ENCODE assay signal across 1 cellular context in the genomic region with DNA sequence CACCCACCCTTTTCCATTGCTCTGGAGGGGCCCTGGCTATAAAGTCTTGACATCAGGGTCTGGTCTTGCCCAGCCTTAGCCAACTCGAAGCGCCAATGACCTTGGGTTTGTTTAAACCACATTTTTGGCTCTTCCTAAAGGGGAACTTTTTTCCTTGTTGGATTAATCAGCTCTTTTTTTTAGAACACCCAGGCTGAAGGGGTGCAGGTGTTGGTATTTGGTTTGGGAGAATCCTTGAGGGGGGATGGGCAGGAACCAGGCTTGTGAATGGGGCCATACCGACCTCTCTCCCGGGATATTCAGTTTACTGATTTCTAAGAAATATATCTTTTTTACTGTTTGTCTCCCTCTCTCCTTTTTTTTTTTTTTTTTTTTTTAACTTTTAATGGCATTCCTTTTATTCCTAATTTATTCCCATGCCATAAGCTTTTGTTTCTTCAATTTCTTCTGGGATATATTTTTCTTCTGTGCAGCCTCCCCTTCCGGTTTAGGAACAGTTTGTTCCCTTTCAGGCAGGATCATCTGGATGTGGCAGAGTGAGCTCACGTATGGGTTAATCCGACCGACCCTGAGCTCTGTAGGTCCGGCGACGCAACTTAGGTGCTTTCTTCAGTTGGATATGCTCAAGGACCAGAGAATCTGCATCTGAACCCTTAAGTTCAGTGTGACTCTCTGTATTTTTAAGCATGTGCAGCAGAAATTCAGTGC.
TF ChIP-seq lines count a peak whose summit lies in the region.

No MANE protein-coding gene starts in this region.

TF ChIP-seq in HepG2, 621 proteins besides CTCF, POLR2A, EP300 and RAD21:
- TF ChIP-seq, protein P1, sequence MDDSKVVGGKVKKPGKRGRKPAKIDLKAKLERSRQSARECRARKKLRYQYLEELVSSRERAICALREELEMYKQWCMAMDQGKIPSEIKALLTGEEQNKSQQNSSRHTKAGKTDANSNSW (CRISPR knock-in tag; IDR thresholded peaks at IDR 0.05; ENCODE audit: borderline replicate concordance), result no peak
- TF ChIP-seq POLR2AphosphoS2 (IDR thresholded peaks at IDR 0.05; ENCODE audit: low read depth, low read length) (no peak), SP4 (CRISPR knock-in tag; IDR thresholded peaks at IDR 0.05) (no peak), BCL6 (CRISPR knock-in tag; IDR thresholded peaks at IDR 0.05) (no peak), SIX4 (CRISPR knock-in tag; IDR thresholded peaks at IDR 0.05) (no peak), STAT5B (CRISPR knock-in tag; IDR thresholded peaks at IDR 0.05) (no peak), ATRX (CRISPR knock-in tag; IDR thresholded peaks at IDR 0.05; ENCODE audit: borderline replicate concordance) (no peak), ZSCAN9 (CRISPR knock-in tag; IDR thresholded peaks at IDR 0.05; ENCODE audit: borderline replicate concordance) (no peak)
- TF ChIP-seq, protein P2, sequence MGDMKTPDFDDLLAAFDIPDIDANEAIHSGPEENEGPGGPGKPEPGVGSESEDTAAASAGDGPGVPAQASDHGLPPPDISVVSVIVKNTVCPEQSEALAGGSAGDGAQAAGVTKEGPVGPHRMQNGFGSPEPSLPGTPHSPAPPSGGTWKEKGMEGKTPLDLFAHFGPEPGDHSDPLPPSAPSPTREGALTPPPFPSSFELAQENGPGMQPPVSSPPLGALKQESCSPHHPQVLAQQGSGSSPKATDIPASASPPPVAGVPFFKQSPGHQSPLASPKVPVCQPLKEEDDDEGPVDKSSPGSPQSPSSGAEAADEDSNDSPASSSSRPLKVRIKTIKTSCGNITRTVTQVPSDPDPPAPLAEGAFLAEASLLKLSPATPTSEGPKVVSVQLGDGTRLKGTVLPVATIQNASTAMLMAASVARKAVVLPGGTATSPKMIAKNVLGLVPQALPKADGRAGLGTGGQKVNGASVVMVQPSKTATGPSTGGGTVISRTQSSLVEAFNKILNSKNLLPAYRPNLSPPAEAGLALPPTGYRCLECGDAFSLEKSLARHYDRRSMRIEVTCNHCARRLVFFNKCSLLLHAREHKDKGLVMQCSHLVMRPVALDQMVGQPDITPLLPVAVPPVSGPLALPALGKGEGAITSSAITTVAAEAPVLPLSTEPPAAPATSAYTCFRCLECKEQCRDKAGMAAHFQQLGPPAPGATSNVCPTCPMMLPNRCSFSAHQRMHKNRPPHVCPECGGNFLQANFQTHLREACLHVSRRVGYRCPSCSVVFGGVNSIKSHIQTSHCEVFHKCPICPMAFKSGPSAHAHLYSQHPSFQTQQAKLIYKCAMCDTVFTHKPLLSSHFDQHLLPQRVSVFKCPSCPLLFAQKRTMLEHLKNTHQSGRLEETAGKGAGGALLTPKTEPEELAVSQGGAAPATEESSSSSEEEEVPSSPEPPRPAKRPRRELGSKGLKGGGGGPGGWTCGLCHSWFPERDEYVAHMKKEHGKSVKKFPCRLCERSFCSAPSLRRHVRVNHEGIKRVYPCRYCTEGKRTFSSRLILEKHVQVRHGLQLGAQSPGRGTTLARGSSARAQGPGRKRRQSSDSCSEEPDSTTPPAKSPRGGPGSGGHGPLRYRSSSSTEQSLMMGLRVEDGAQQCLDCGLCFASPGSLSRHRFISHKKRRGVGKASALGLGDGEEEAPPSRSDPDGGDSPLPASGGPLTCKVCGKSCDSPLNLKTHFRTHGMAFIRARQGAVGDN (CRISPR knock-in tag; IDR thresholded peaks at IDR 0.05), result no peak
- TF ChIP-seq, protein P3, sequence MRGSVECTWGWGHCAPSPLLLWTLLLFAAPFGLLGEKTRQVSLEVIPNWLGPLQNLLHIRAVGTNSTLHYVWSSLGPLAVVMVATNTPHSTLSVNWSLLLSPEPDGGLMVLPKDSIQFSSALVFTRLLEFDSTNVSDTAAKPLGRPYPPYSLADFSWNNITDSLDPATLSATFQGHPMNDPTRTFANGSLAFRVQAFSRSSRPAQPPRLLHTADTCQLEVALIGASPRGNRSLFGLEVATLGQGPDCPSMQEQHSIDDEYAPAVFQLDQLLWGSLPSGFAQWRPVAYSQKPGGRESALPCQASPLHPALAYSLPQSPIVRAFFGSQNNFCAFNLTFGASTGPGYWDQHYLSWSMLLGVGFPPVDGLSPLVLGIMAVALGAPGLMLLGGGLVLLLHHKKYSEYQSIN (CRISPR knock-in tag; IDR thresholded peaks at IDR 0.05; ENCODE audit: borderline replicate concordance), result no peak
- TF ChIP-seq, protein P4, sequence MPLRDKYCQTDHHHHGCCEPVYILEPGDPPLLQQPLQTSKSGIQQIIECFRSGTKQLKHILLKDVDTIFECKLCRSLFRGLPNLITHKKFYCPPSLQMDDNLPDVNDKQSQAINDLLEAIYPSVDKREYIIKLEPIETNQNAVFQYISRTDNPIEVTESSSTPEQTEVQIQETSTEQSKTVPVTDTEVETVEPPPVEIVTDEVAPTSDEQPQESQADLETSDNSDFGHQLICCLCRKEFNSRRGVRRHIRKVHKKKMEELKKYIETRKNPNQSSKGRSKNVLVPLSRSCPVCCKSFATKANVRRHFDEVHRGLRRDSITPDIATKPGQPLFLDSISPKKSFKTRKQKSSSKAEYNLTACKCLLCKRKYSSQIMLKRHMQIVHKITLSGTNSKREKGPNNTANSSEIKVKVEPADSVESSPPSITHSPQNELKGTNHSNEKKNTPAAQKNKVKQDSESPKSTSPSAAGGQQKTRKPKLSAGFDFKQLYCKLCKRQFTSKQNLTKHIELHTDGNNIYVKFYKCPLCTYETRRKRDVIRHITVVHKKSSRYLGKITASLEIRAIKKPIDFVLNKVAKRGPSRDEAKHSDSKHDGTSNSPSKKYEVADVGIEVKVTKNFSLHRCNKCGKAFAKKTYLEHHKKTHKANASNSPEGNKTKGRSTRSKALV (CRISPR knock-in tag; IDR thresholded peaks at IDR 0.05), result no peak
- TF ChIP-seq, protein P5, sequence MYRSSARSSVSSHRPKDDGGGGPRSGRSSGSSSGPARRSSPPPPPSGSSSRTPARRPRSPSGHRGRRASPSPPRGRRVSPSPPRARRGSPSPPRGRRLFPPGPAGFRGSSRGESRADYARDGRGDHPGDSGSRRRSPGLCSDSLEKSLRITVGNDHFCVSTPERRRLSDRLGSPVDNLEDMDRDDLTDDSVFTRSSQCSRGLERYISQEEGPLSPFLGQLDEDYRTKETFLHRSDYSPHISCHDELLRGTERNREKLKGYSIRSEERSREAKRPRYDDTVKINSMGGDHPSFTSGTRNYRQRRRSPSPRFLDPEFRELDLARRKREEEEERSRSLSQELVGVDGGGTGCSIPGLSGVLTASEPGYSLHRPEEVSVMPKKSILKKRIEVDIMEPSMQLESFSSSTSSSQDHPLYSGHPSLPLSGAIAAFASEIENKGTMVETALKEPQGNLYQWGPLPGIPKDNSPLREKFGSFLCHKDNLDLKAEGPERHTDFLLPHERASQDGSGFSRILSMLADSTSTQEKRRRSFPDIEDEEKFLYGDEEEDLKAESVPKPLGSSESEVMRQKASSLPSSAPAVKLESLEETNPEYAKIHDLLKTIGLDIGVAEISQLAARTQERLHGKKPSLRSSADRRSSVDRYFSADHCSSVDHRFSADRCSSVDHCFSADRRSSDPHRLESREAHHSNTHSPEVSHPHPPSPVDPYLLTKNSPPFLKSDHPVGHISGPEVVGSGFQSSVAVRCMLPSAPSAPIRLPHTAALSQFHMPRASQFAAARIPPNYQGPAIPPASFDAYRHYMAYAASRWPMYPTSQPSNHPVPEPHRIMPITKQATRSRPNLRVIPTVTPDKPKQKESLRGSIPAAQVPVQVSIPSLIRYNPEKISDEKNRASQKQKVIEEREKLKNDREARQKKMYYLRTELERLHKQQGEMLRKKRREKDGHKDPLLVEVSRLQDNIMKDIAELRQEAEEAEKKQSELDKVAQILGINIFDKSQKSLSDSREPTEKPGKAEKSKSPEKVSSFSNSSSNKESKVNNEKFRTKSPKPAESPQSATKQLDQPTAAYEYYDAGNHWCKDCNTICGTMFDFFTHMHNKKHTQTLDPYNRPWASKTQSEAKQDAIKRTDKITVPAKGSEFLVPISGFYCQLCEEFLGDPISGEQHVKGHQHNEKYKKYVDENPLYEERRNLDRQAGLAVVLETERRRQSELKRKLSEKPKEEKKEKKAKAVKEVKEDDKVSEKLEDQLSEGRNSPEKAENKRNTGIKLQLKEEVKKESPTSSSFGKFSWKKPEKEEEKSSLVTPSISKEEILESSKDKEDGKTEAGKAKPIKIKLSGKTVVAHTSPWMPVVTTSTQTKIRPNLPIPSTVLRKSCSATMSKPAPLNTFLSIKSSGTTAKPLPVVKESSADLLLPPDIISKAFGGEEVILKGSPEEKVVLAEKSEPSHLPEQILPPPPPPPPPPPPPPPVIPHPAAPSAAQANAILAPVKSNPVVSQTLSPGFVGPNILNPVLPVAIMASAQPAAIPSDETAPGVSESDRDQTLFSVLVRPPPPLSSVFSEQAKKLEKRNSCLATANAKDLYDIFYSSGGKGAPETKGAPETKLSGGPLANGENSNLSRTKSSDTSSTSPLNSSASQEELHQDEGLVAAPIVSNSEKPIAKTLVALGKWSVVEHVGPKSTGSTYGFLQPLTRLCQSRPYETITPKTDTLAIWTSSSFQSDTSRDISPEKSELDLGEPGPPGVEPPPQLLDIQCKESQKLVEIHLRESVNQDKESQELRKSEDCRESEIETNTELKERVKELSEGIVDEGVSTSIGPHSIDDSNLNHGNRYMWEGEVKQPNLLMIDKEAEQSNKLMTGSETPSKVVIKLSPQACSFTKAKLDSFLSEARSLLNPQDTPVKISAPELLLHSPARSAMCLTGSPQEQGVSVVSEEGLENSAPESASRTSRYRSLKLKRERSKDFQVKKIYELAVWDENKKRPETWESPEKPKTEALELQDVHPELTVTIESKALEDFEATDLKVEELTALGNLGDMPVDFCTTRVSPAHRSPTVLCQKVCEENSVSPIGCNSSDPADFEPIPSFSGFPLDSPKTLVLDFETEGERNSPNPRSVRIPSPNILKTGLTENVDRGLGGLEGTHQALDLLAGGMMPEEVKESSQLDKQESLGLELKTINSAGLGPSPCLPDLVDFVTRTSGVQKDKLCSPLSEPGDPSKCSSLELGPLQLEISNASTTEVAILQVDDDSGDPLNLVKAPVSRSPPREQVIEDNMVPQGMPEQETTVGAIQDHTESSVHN (CRISPR knock-in tag; IDR thresholded peaks at IDR 0.05), result no peak
